18 cellular contexts compared by ENCODE assay signal in the genomic region with DNA sequence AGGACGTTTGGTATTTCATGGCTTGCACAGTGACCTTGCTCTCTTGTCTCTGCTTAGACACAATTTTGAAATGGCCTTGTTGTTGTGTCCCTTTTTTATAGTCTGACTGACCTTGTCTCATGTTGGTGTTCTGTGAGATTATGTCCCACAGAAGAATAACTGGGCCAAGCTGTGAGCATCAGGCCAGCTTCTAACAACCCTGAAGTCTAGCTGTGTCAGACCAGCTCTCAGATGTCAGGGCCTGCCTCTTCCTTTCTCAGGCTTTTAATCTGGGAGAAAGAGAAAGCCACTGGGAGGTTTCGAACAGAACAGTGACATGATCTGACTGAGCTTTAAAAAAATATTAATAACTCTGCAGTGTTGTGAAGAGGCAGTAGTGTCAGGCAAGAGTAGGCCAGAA. TPM values are rescaled to one million over a fixed set of nuclear protein-coding genes. Genes with fewer than 3 reads are reported as not detected.
DNase-seq lines count a peak whose midpoint lies in the region; ATAC-seq, FAIRE-seq and TF ChIP-seq lines count a peak whose summit lies in the region.
"Had no signal": no experiment of that assay in that cellular context is flagged by ENCODE, and none has a peak within 500 bp of the region (broad histone marks: within the 10 kb centered on the region; RNA-seq: fewer than 3 reads in every experiment).

No MANE protein-coding gene starts in this region.

- peaks cover 3% of the 10 kb centered on the region for H3K4me1 Mint-ChIP-seq in activated CD8-positive, alpha-beta memory T cell treated with anti-CD3 and anti-CD28 coated beads, Interleukin-2, amount 10 ng/mL, durations not matched to agents 7 days and 5 days
- peaks cover 7% of the 10 kb centered on the region for H3K4me1 Mint-ChIP-seq in astrocyte (ENCODE audit: low read depth, unreplicated experiment)
- no peaks in the 10 kb centered on the region for H3K4me1 Mint-ChIP-seq in neural crest cell

- CTCF ChIA-PET in activated CD8-positive, alpha-beta memory T cell treated with anti-CD3 and anti-CD28 coated beads, Interleukin-2, amount 10 ng/mL, durations not matched to agents 7 days and 5 days (lab: Charles Lee), result interaction anchor here (0.7 kb wide), 1 partner anchor 42 kb away, joined by 3 read pairs; no protein-coding TSS in a partner anchor

- no peak for ATAC-seq in activated CD8-positive, alpha-beta memory T cell treated with anti-CD3 and anti-CD28 coated beads, Interleukin-2, amount 10 ng/mL, durations not matched to agents 7 days and 5 days
- ATAC-seq in HG03139 (IDR thresholded peaks at IDR 0.05; ENCODE audit: unreplicated experiment) (no peak), GM19328 (IDR thresholded peaks at IDR 0.05; ENCODE audit: unreplicated experiment) (no peak)

- H3K27me3 ChIP-seq in GM23248 (replicated peaks; ENCODE audit: insufficient read depth) (no peaks in the 10 kb centered on the region), astrocyte (ENCODE audit: insufficient read depth, low read length) (no peaks in the 10 kb centered on the region)
- H3K27me3 ChIP-seq: tibial artery had no signal

- H3K9me3 ChIP-seq in GM23248 (ENCODE audit: low read depth) (no peaks in the 10 kb centered on the region), astrocyte (ENCODE audit: insufficient read depth, low read depth, low read length) (no peaks in the 10 kb centered on the region)
- H3K9me3 ChIP-seq: tibial artery had no signal

- no peak overlapping the region for H2AFZ ChIP-seq in GM23248
- no peak overlapping the region for H2AFZ ChIP-seq in astrocyte (ENCODE audit: low read depth, low read length)

- H3K36me3 ChIP-seq in GM23248 (ENCODE audit: low read depth), result no peaks in the 10 kb centered on the region
- H3K36me3 ChIP-seq in astrocyte (ENCODE audit: insufficient read depth, low read length), result no peaks in the 10 kb centered on the region

- no peaks in the 10 kb centered on the region for H3K27me3 Mint-ChIP-seq in activated CD8-positive, alpha-beta memory T cell treated with anti-CD3 and anti-CD28 coated beads, Interleukin-2, amount 10 ng/mL, durations not matched to agents 7 days and 5 days
- H3K27me3 Mint-ChIP-seq in astrocyte (ENCODE audit: low read depth, unreplicated experiment) (no peaks in the 10 kb centered on the region), neural crest cell (ENCODE audit: low read depth) (no peaks in the 10 kb centered on the region)

- H3K79me2 ChIP-seq in GM23248 (ENCODE audit: insufficient read depth) (peaks cover 80% of the 10 kb centered on the region), astrocyte (ENCODE audit: insufficient read depth, low read length) (peaks cover 81% of the 10 kb centered on the region)

- H3K27ac ChIP-seq in GM23248, result no peak overlapping the region
- no peak overlapping the region for H3K27ac ChIP-seq in astrocyte (ENCODE audit: low read depth, low read length)
- H3K27ac ChIP-seq: tibial artery had no signal

- FAIRE-seq in astrocyte (lab: Jason Lieb, UNC), result no peak
- FAIRE-seq: GM19239, TTC549 had no signal

- H3K4me1 ChIP-seq in GM23248 (ENCODE audit: insufficient read depth) (0 out of 2 replicates have a peak, but pooled peaks cover 7% of the 10 kb centered on the region), astrocyte (ENCODE audit: insufficient read depth, low read length) (peaks cover 13% of the 10 kb centered on the region)

- H3K9me2 ChIP-seq in GM23248 (ENCODE audit: insufficient read depth), result no peaks in the 10 kb centered on the region

- H3F3A ChIP-seq in GM23248 (ENCODE audit: insufficient read depth), result no peaks in the 10 kb centered on the region; the same call in 1 of the 2 replicates

- H3K4me2 ChIP-seq in GM23248 (ENCODE audit: unreplicated experiment) (no peak overlapping the region), astrocyte (ENCODE audit: low read length) (peak overlapping the region; percentile 91)

- H3K4me3 Mint-ChIP-seq in activated CD8-positive, alpha-beta memory T cell treated with anti-CD3 and anti-CD28 coated beads, Interleukin-2, amount 10 ng/mL, durations not matched to agents 7 days and 5 days, result peak overlapping the region; percentile 18
- H3K4me3 Mint-ChIP-seq in astrocyte (ENCODE audit: unreplicated experiment) (peak overlapping the region; percentile 63), neural crest cell (peak overlapping the region; percentile 35)

- H3K9ac ChIP-seq in GM23248, result 0 out of 2 replicates have a peak overlapping the region, but pooled peaks have one; percentile 12
- peak overlapping the region; percentile 38 for H3K9ac ChIP-seq in astrocyte (ENCODE audit: low read length)

- TF ChIP-seq CTCF in astrocyte (IDR thresholded peaks at IDR 0.05; ENCODE audit: insufficient read depth, low read depth, low read length) (no peak), neural crest cell (conservative IDR thresholded peaks at IDR 0.05) (no peak)

- in situ Hi-C loops in GM23248 (cut with MboI), result no loop called here

- H3K36me3 Mint-ChIP-seq in activated CD8-positive, alpha-beta memory T cell treated with anti-CD3 and anti-CD28 coated beads, Interleukin-2, amount 10 ng/mL, durations not matched to agents 7 days and 5 days, result no peaks in the 10 kb centered on the region
- H3K36me3 Mint-ChIP-seq in astrocyte (ENCODE audit: low read depth, unreplicated experiment) (no peaks in the 10 kb centered on the region), neural crest cell (ENCODE audit: low read depth) (no peaks in the 10 kb centered on the region)

- H3K4me3 ChIP-seq in GM23248 (no peak overlapping the region), astrocyte (ENCODE audit: insufficient read depth, low read depth, low read length) (no peak overlapping the region)
- H3K4me3 ChIP-seq: tibial artery had no signal

- 94% methylated on average over 2 of the region's 2 CpGs for WGBS in GM23248 (ENCODE audit: low coverage in 1 of 2, low lambda C conversion rate in 2 of 2, missing lambda C conversion rate in 2 of 2), 2 experiments

- no peaks in the 10 kb centered on the region for H3K9me3 Mint-ChIP-seq in activated CD8-positive, alpha-beta memory T cell treated with anti-CD3 and anti-CD28 coated beads, Interleukin-2, amount 10 ng/mL, durations not matched to agents 7 days and 5 days (ENCODE audit: low read depth)
- H3K9me3 Mint-ChIP-seq in astrocyte (ENCODE audit: unreplicated experiment), result no peaks in the 10 kb centered on the region
- no peaks in the 10 kb centered on the region for H3K9me3 Mint-ChIP-seq in neural crest cell

- H3K27ac Mint-ChIP-seq in activated CD8-positive, alpha-beta memory T cell treated with anti-CD3 and anti-CD28 coated beads, Interleukin-2, amount 10 ng/mL, durations not matched to agents 7 days and 5 days, result peak overlapping the region; percentile 45
- H3K27ac Mint-ChIP-seq in astrocyte (ENCODE audit: unreplicated experiment) (peak overlapping the region; percentile 24), neural crest cell (ENCODE audit: unreplicated experiment) (no peak overlapping the region)

- DNase-seq in activated CD8-positive, alpha-beta memory T cell treated with anti-CD3 and anti-CD28 coated beads, Interleukin-2, amount 10 ng/mL, durations not matched to agents 7 days and 5 days, result no peak
- no peak for DNase-seq in activated CD8-positive, alpha-beta memory T cell treated with anti-CD3 and anti-CD28 coated beads for 24 hours
- no peak for DNase-seq in GM23248
- no peak for DNase-seq in astrocyte (ENCODE audit: low read depth)
- no peak for DNase-seq in neural crest cell (ENCODE audit: low read depth, low spot score)
- DNase-seq in DMS153 (lab: John Stamatoyannopoulos, UW), result no peak
- DNase-seq: ACHN; activated naive CD4-positive, alpha-beta T cell; Calu3; NCI-H2171 treated with DMSO at 0.1 percent for 48 hours; stimulated activated CD4-positive, alpha-beta T cell treated with anti-CD3 and anti-CD28 coated beads, Interleukin-2, amount 100 ng/mL, for 48 hours; stimulated activated CD8-positive, alpha-beta memory T cell treated with anti-CD3 and anti-CD28 coated beads, Interleukin-4, amount 100 ng/mL, for 48 hours; tibial artery had no signal

- no peaks in the 10 kb centered on the region for H4K20me1 ChIP-seq in GM23248 (ENCODE audit: insufficient read depth)
- peaks cover 4% of the 10 kb centered on the region for H4K20me1 ChIP-seq in astrocyte (ENCODE audit: insufficient read depth, low read length)

RNA-seq across cellular contexts. Expression of gene UEVLD, which starts 2.0 kb away (rescaled TPM):
- 10 to 100 TPM; 17.2 to 23.3 TPM for total RNA-seq in activated CD8-positive, alpha-beta memory T cell treated with anti-CD3 and anti-CD28 coated beads, Interleukin-2, amount 10 ng/mL, durations not matched to agents 7 days and 5 days
- total RNA-seq in GM23248 (2014; rRNA removed; shearing (Covaris generic)), result 38.8 and 42.0 TPM in 2 replicates
- polyA plus RNA-seq in GM23248 (2016; fragmentation: Nextera tagmentation; extraction: Ambion mirVana), result 20.9 and 21.9 TPM in 2 replicates
- total RNA-seq in astrocyte (20.1 and 23.6 TPM in 2 replicates), neural crest cell (10.2 and 11.1 TPM in 2 replicates)

RNA-seq across cellular contexts. Expression of gene MISFA, which starts 9.0 kb away (rescaled TPM):
- 1 to 10 TPM in 1 of 2 experiments, under 1 TPM in 1; 0.85 to 1.8 TPM for total RNA-seq in activated CD8-positive, alpha-beta memory T cell treated with anti-CD3 and anti-CD28 coated beads, Interleukin-2, amount 10 ng/mL, durations not matched to agents 7 days and 5 days
- not detected in 2 replicates for total RNA-seq in GM23248 (2014; rRNA removed; shearing (Covaris generic))
- polyA plus RNA-seq in GM23248 (2016; fragmentation: Nextera tagmentation; extraction: Ambion mirVana), result 1.8 and 2.1 TPM in 2 replicates
- total RNA-seq in astrocyte (2.7 and 2.9 TPM in 2 replicates), neural crest cell (4.1 and 4.4 TPM in 2 replicates)
- total RNA-seq: renal cortical epithelial cell had no signal

RNA-seq across cellular contexts. Expression of gene SPTY2D1, which starts 43.6 kb away (rescaled TPM):
- 10 to 100 TPM; 23.8 to 34.7 TPM for total RNA-seq in activated CD8-positive, alpha-beta memory T cell treated with anti-CD3 and anti-CD28 coated beads, Interleukin-2, amount 10 ng/mL, durations not matched to agents 7 days and 5 days
- 15.4 and 18.7 TPM in 2 replicates for total RNA-seq in GM23248 (2014; rRNA removed; shearing (Covaris generic))
- 12.3 TPM in 2 replicates for polyA plus RNA-seq in GM23248 (2016; fragmentation: Nextera tagmentation; extraction: Ambion mirVana)
- total RNA-seq in astrocyte (19.7 and 24.4 TPM in 2 replicates), neural crest cell (15.7 and 17.2 TPM in 2 replicates)
